8 cellular contexts compared by ENCODE assay signal in the genomic region with DNA sequence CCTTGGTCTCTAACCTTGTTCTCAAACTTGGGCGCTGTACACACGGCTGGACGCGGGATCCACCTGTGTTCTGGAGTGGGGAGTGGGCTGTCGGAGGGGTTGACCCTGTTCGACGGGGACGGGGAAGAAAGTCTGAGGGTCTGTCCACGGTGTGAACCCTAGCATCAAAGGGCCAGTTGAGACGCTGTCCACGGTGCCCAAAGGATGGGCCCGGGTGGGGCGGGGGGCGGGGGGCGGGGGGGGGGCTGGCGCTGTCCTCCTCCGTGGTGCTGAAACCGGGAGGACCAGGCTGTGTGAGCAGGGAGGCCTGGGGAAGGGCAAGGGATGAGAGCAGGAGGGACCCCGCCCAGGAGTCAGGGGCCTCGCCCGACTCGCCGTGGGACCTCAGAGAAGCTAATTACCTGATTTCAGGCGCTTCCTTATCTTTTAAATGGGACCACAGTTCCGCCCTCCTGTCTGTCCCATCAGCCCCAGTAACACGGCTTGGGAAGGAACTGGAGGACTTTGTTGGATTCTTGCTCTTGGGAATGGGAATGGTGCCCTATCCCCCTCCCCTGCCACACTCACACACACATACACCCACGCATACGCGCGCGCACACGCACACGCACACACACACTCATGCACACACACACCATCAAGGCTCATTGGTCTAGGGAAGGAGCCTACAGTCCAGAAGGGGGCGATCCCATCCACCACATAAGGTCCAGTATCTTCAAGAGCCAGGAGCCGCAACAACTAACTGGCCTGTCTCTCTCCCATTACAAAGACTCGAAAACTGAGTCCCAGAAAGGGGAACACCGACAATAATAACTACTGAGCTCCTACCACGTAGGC. TPM values are rescaled to one million over a fixed set of nuclear protein-coding genes. Genes with fewer than 3 reads are reported as not detected.
DNase-seq lines count a peak whose midpoint lies in the region; ATAC-seq, FAIRE-seq and TF ChIP-seq lines count a peak whose summit lies in the region.

No MANE protein-coding gene starts in this region.

- no peak for TF ChIP-seq EP300 in suprapubic skin (IDR thresholded peaks at IDR 0.05)

- FAIRE-seq in keratinocyte (lab: Jason Lieb, UNC), result no peak

- in situ Hi-C loops in T47D (cut with HindIII; ENCODE audit: low pct_unique_long_range_greater_than_20kb, low sequenced_read_pairs), result no loop called here

- no peak overlapping the region for H2AFZ ChIP-seq in keratinocyte (ENCODE audit: control insufficient read depth, low read length)

- ATAC-seq in HG03457 (IDR thresholded peaks at IDR 0.05; ENCODE audit: unreplicated experiment) (no peak), GM21737 (IDR thresholded peaks at IDR 0.05; ENCODE audit: unreplicated experiment) (no peak)

- DNase-seq in GM19240 (ENCODE audit: insufficient read length, low spot score) (peak; percentile 73), NCI-H510A (lab: John Stamatoyannopoulos, UW) (peak; percentile 26), T47D (ENCODE audit: low read depth in 1 of 2, low spot score in 1 of 2) (peak; percentile 70 to 85), keratinocyte (ENCODE audit: low read depth, low spot score) (no peak), suprapubic skin (ENCODE audit: low spot score in 2 of 2) (no peak)

- H3K9me3 ChIP-seq in keratinocyte (ENCODE audit: control insufficient read depth, low read depth, low read length) (no peaks in the 10 kb centered on the region), suprapubic skin (no peaks in the 10 kb centered on the region)

- no peak for TF ChIP-seq POLR2A in suprapubic skin (IDR thresholded peaks at IDR 0.05)

- TF ChIP-seq CTCF in C4-2B (conservative IDR thresholded peaks at IDR 0.05), result peak; percentile 79
- TF ChIP-seq CTCF in keratinocyte (optimal IDR thresholded peaks at IDR 0.05 in 1 of 3, IDR thresholded peaks at IDR 0.05 in 1 of 3, conservative IDR thresholded peaks at IDR 0.05 in 1 of 3; ENCODE audit: extremely low read depth in 1 of 3, insufficient read depth in 2 of 3, low read length in 3 of 3), result peak; percentile 38 to 71 (median 56)
- no peak for TF ChIP-seq CTCF in suprapubic skin (IDR thresholded peaks at IDR 0.05)

- H3K4me1 ChIP-seq in keratinocyte (ENCODE audit: control insufficient read depth, extremely low read depth, insufficient read depth, low read length) (peaks cover 26% of the 10 kb centered on the region), suprapubic skin (peaks cover 13% of the 10 kb centered on the region)

- H3K9ac ChIP-seq in keratinocyte (ENCODE audit: control insufficient read depth, extremely low read depth, insufficient read depth, low read length), result no peak overlapping the region

- peak overlapping the region; percentile 39 to 60 (median 57) for H3K4me3 ChIP-seq in keratinocyte (ENCODE audit: control insufficient read depth in 2 of 3, extremely low read depth in 1 of 3, insufficient read depth in 2 of 3, low read depth in 1 of 3, low read length in 3 of 3)
- H3K4me3 ChIP-seq in suprapubic skin, result peak overlapping the region; percentile 51

- no peak overlapping the region for H3K27ac ChIP-seq in C4-2B
- H3K27ac ChIP-seq in keratinocyte (ENCODE audit: control insufficient read depth, insufficient read depth, low read length), result no peak overlapping the region
- H3K27ac ChIP-seq in suprapubic skin, result no peak overlapping the region

- H3K9me1 ChIP-seq in keratinocyte (ENCODE audit: control insufficient read depth, extremely low read depth, insufficient read depth, low read length), result no peaks in the 10 kb centered on the region

- no peaks in the 10 kb centered on the region for H3K36me3 ChIP-seq in keratinocyte (ENCODE audit: control insufficient read depth in 2 of 2, extremely low read depth in 1 of 2, insufficient read depth in 2 of 2, low read length in 2 of 2)
- no peaks in the 10 kb centered on the region for H3K36me3 ChIP-seq in suprapubic skin

- WGBS in suprapubic skin, result 22% methylated on average over 24 of the region's 38 CpGs

- H4K20me1 ChIP-seq in keratinocyte (ENCODE audit: control insufficient read depth, extremely low read depth, insufficient read depth, low read length), result no peaks in the 10 kb centered on the region

- H3K4me2 ChIP-seq in keratinocyte (ENCODE audit: control insufficient read depth, extremely low read depth, insufficient read depth, low read depth, low read length), result peak overlapping the region; percentile 45

- dilution Hi-C loops in keratinocyte (cut with MboI; ENCODE audit: extremely low pct_ligation_motif_present, low sequenced_read_pairs), result no loop called here

- peaks cover 32% of the 10 kb centered on the region for H3K27me3 ChIP-seq in keratinocyte (ENCODE audit: control insufficient read depth, extremely low read depth, insufficient read depth, low read length)
- H3K27me3 ChIP-seq in suprapubic skin, result peaks cover 63% of the 10 kb centered on the region

- H3K79me2 ChIP-seq in keratinocyte (ENCODE audit: control insufficient read depth, insufficient read depth, low read length), result no peaks in the 10 kb centered on the region

RNA-seq across cellular contexts. Expression of a gene that starts 1.0 kb away (rescaled TPM):
- polyA plus RNA-seq in keratinocyte, result 0.68 to 3.3 TPM (median 0.75 TPM) in 3 replicates
- 1.2 TPM for polyA plus RNA-seq in keratinocyte (2011; ENCODE audit: low read depth)
- 1.6 and 5.0 TPM in 2 replicates for polyA plus RNA-seq in keratinocyte (2011; cell fraction: cytosol; rRNA removed)
- 1.8 and 2.6 TPM in 2 replicates for polyA plus RNA-seq in keratinocyte (2011; cell fraction: nucleus; rRNA removed)
- 1.1 and 1.5 TPM in 2 replicates for polyA plus RNA-seq in keratinocyte (2012; ENCODE audit: low replicate concordance)
- polyA minus RNA-seq in keratinocyte, result 0.32 to 1.4 TPM (median 0.46 TPM) in 3 replicates
- 7.7 TPM for polyA minus RNA-seq in keratinocyte (2011; cell fraction: cytosol; rRNA and poly(A)+ RNA removed)
- 1.6 and 2.3 TPM in 2 replicates for polyA minus RNA-seq in keratinocyte (2011; cell fraction: nucleus; rRNA and poly(A)+ RNA removed)
- total RNA-seq in suprapubic skin, result 1 to 10 TPM in 1 of 4 donors, under 1 TPM in 1, not detected in 2; 0.78 to 1.4 TPM

Comparison
In these comparisons a context has a peak if more than half of its experiments do, and no peak if none do; other contexts are left out.
1. CTCF ChIP-seq: peak in C4-2B (single experiment) and keratinocyte (3 of 3); none in suprapubic skin (0 of 2).
2. DNase-seq: peak in GM19240 (single experiment), NCI-H510A (single experiment) and T47D (2 of 2); none in keratinocyte (single experiment) and suprapubic skin (0 of 2).